1 cellular context compared by ENCODE assay signal in the genomic region with DNA sequence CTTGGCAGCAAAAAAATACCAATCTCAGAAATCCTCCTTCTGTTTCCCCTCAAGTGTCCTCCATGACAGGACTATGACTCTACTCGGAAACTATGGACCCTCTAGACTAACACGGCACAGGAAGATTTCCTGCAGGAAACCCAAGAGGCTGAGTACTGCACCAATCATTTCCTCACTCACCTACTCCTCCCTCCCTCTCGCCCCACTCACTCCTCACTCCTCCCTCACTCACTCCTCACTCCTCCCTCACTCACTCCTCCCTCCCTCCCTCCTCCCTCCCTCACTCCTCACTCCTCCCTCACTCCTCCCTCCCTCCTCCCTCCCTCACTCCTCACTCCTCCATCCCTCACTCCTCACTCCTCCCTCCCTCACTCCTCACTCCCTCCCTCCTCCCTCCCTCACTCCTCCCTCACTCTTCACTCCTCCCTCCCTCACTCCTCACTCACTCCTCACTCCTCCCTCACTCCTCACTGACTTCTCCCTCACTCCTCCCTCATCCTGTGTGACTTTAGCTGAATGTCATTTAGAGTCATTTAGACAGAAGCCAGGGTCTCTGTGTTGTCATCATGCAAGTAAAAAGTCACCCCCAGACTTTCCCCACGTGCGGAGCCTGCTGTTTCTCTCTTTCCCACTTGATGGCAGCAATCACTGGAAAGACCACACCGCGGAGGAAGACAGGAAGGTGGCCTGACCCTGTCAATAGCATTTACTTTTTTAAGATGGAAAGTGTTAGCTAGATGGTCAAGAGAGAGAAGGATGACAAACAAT.
TF ChIP-seq lines count a peak whose summit lies in the region.

No MANE protein-coding gene starts in this region.

TF ChIP-seq in HEK293, 187 proteins besides CTCF, POLR2A, EP300 and RAD21 (continued from another document):
- TF ChIP-seq, protein P1, sequence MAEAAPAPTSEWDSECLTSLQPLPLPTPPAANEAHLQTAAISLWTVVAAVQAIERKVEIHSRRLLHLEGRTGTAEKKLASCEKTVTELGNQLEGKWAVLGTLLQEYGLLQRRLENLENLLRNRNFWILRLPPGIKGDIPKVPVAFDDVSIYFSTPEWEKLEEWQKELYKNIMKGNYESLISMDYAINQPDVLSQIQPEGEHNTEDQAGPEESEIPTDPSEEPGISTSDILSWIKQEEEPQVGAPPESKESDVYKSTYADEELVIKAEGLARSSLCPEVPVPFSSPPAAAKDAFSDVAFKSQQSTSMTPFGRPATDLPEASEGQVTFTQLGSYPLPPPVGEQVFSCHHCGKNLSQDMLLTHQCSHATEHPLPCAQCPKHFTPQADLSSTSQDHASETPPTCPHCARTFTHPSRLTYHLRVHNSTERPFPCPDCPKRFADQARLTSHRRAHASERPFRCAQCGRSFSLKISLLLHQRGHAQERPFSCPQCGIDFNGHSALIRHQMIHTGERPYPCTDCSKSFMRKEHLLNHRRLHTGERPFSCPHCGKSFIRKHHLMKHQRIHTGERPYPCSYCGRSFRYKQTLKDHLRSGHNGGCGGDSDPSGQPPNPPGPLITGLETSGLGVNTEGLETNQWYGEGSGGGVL (tag by site-specific recombination; IDR thresholded peaks at IDR 0.05), result peak; percentile 31; the same call in 1 of the 2 replicates
- TF ChIP-seq EGR2 (tag by site-specific recombination; IDR thresholded peaks at IDR 0.05; ENCODE audit: low read depth), result peak; percentile 22; the same call in 1 of the 2 replicates
- no peak for TF ChIP-seq ZNF266 (tag by site-specific recombination; IDR thresholded peaks at IDR 0.05; ENCODE audit: low read depth)
- no peak for TF ChIP-seq ZEB2 (tag by site-specific recombination; IDR thresholded peaks at IDR 0.05)
- TF ChIP-seq ZBTB48 (tag by site-specific recombination; IDR thresholded peaks at IDR 0.05), result no peak
- no peak for TF ChIP-seq GLIS2 (tag by site-specific recombination; IDR thresholded peaks at IDR 0.05)
